22 cellular contexts compared by ENCODE assay signal in genomic region chr13:65417953-65418352, GRCh38.
"Had no signal": no experiment of that assay in that cellular context is flagged by ENCODE, and none has a peak within 500 bp of the region (broad histone marks: within the 10 kb centered on the region; RNA-seq: fewer than 3 reads in every experiment).

No MANE protein-coding gene starts in this region.

- H3K4me1 ChIP-seq: gastrocnemius medialis, heart left ventricle, neural progenitor cell, prostate gland, right atrium auricular region, thyroid gland had no signal

- H3K9me3 Mint-ChIP-seq: neural progenitor cell had no signal

- H3K4me2 ChIP-seq: neural progenitor cell had no signal

- DNase-seq: activated CD4-positive, alpha-beta T cell treated with anti-CD3 and anti-CD28 coated beads for 1 hour; activated CD8-positive, alpha-beta memory T cell treated with anti-CD3 and anti-CD28 coated beads for 24 hours; activated CD8-positive, alpha-beta memory T cell treated with anti-CD3 and anti-CD28 coated beads, Interleukin-2, amount 50 U/mL, for 48 hours; activated naive CD4-positive, alpha-beta T cell; activated naive CD8-positive, alpha-beta T cell treated with anti-CD3 and anti-CD28 coated beads for 36 hours; caudate nucleus; gastrocnemius medialis; heart left ventricle; left ventricle myocardium superior; mucosa of descending colon; naive B cell; stimulated activated CD4-positive, alpha-beta T cell treated with anti-CD3 and anti-CD28 coated beads, Interleukin-2, amount 100 ng/mL, for 24 hours; stimulated activated naive CD4-positive, alpha-beta T cell treated with Interleukin-2 at 50 U/mL for 16 hours; T-helper 2 cell; thyroid gland had no signal

- H3K9ac ChIP-seq: neural progenitor cell had no signal

- H3K36me3 Mint-ChIP-seq: brain, naive B cell, neural progenitor cell had no signal

- H3K27me3 ChIP-seq: gastrocnemius medialis, heart left ventricle, neural progenitor cell, right atrium auricular region, thyroid gland had no signal

- H3K27me3 Mint-ChIP-seq: activated naive CD8-positive, alpha-beta T cell treated with anti-CD3 and anti-CD28 coated beads for 36 hours; brain; naive B cell had no signal

- FAIRE-seq: colon had no signal

- H3K27ac ChIP-seq: gastrocnemius medialis, heart left ventricle, neural progenitor cell, prostate gland, right atrium auricular region, thyroid gland, VCaP had no signal

- H3K4me3 ChIP-seq: gastrocnemius medialis, heart left ventricle, mucosa of descending colon, neural progenitor cell, prostate gland, right atrium auricular region, thyroid gland had no signal

- H3K4me3 Mint-ChIP-seq: activated naive CD8-positive, alpha-beta T cell treated with anti-CD3 and anti-CD28 coated beads for 36 hours; activated T-helper 1 cell treated with anti-CD3 and anti-CD28 coated beads, Interleukin-12 subunit alpha, Interleukin-12 subunit beta, Interleukin-2, Interleukin-4 antibody, amounts not matched to agents 30 ng/mL and 10 ng/mL and 1 ng/mL, durations not matched to agents 14 hours and 24 hours and 36 hours; brain; naive B cell; neural progenitor cell had no signal

- H3K27ac Mint-ChIP-seq: activated naive CD8-positive, alpha-beta T cell treated with anti-CD3 and anti-CD28 coated beads for 36 hours; activated T-helper 1 cell treated with anti-CD3 and anti-CD28 coated beads, Interleukin-12 subunit alpha, Interleukin-12 subunit beta, Interleukin-2, Interleukin-4 antibody, amounts not matched to agents 30 ng/mL and 10 ng/mL and 1 ng/mL, durations not matched to agents 14 hours and 24 hours and 36 hours; brain; naive B cell; neural progenitor cell had no signal

- H2AFZ ChIP-seq: neural progenitor cell had no signal

- H3K36me3 ChIP-seq: gastrocnemius medialis, heart left ventricle, neural progenitor cell, prostate gland, right atrium auricular region, thyroid gland had no signal

- H3K9me3 ChIP-seq: gastrocnemius medialis, prostate gland, right atrium auricular region, thyroid gland had no signal

- H3K4me1 Mint-ChIP-seq: activated naive CD8-positive, alpha-beta T cell treated with anti-CD3 and anti-CD28 coated beads for 36 hours; brain; naive B cell; neural progenitor cell had no signal
